Comparison of ENCODE assay signal across 9 cellular contexts in the genomic region with DNA sequence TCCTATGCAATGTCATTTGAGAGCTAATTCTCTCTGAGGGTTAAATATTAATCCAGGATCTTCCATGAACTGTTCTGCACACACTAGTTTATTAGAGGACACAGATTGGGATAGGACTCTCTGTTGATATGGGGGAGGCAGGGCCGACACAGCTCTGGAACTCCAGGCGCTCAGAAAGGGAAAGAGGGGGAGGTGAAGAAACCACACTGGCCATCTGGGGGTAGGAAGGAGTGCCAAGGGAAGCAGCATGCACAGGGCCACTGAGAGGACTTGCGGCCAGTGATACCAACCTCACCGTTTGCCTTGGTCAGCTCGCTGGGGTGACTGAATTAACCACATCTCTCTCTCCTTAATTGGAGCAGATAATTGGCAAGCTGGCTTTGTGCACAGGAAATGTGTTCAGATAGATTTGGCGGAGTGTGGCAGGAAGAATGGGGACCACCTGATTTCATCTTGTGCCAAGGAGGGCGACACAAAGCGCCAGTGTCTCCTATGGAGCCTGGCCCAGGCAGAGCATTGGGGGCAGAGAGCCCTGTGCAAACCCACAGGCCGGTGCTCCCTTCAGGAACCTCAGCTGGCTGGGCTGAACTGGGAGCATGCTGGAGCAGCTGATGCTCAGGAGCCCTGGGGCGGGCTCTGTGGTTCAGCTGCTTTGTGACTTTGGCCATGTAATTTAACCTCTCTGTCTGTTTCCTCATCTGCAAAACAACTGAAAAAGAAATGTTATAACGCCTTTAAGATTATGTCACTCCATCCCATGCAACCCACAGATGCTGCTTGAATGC. TPM values are rescaled to one million over a fixed set of nuclear protein-coding genes. Genes with fewer than 3 reads are reported as not detected.
DNase-seq lines count a peak whose midpoint lies in the region; ATAC-seq and TF ChIP-seq lines count a peak whose summit lies in the region.
"Had no signal": no experiment of that assay in that cellular context is flagged by ENCODE, and none has a peak within 500 bp of the region (broad histone marks: within the 10 kb centered on the region; RNA-seq: fewer than 3 reads in every experiment).

No MANE protein-coding gene starts in this region.

- peaks cover 35% of the 10 kb centered on the region for H3K4me1 Mint-ChIP-seq in CD4-positive, alpha-beta T cell (ENCODE audit: low read depth)

- CTCF ChIA-PET in CD4-positive, alpha-beta T cell (lab: Charles Lee), result interaction anchor here (1.0 kb wide), 1 partner anchor 9 kb away, joined by 3 read pairs; no protein-coding TSS in a partner anchor

- H3K27me3 ChIP-seq in CD4-positive, alpha-beta T cell (ENCODE audit: control insufficient read depth, insufficient read depth, low read length), result no peaks in the 10 kb centered on the region

- DNase-seq in CD4-positive, alpha-beta T cell, result no peak
- DNase-seq in KBM-7 (peak; percentile 79), cerebellum (ENCODE audit: low spot score) (peak; percentile 95), mucosa of descending colon (no peak), NCI-H510A treated with DMSO at 0.1 percent for 48 hours (lab: John Stamatoyannopoulos, UW) (no peak)
- no peak for DNase-seq in effector CD4-positive, alpha-beta T cell

- peak overlapping the region; percentile 7 for H3K27ac Mint-ChIP-seq in CD4-positive, alpha-beta T cell

- ATAC-seq in CD4-positive, alpha-beta T cell (ENCODE audit: poor library complexity), result no peak
- ATAC-seq in mucosa of descending colon (peak; percentile 63), HG02840 (IDR thresholded peaks at IDR 0.05; ENCODE audit: low FRiP score, unreplicated experiment) (no peak), GM18498 (IDR thresholded peaks at IDR 0.05; ENCODE audit: unreplicated experiment) (no peak)

- no peaks in the 10 kb centered on the region for H3K27me3 Mint-ChIP-seq in CD4-positive, alpha-beta T cell

- H3K4me3 ChIP-seq in mucosa of descending colon, result no peak overlapping the region
- H3K4me3 ChIP-seq: HAP-1 had no signal

- H3K9me3 ChIP-seq in CD4-positive, alpha-beta T cell (ENCODE audit: control insufficient read depth, low read length), result no peaks in the 10 kb centered on the region
- no peaks in the 10 kb centered on the region for H3K9me3 ChIP-seq in mucosa of descending colon
- H3K9me3 ChIP-seq: HAP-1 had no signal

- H3K36me3 Mint-ChIP-seq in CD4-positive, alpha-beta T cell (ENCODE audit: low read depth), result no peaks in the 10 kb centered on the region

- no peaks in the 10 kb centered on the region for H3K9me3 Mint-ChIP-seq in CD4-positive, alpha-beta T cell

- intact Hi-C loops in CD4-positive, alpha-beta T cell (cut with DNase I, micrococcal nuclease), result no loop called here
- intact Hi-C loops in mucosa of descending colon (cut with DNase I, micrococcal nuclease), result no loop called here

- in situ Hi-C loops in KBM-7 (cut with MboI; ENCODE audit: low pct_unique_long_range_greater_than_20kb, low sequenced_read_pairs), result no loop called here

- H3K36me3 ChIP-seq in mucosa of descending colon (ENCODE audit: low read depth), result no peaks in the 10 kb centered on the region
- H3K36me3 ChIP-seq: HAP-1 had no signal

- H3K4me1 ChIP-seq in mucosa of descending colon (ENCODE audit: low read depth), result no peaks in the 10 kb centered on the region

- H3K27ac ChIP-seq in CD4-positive, alpha-beta T cell (ENCODE audit: low read depth, low read length), result no peak overlapping the region

- TF ChIP-seq CTCF in CD4-positive, alpha-beta T cell (IDR thresholded peaks at IDR 0.05), result no peak
- TF ChIP-seq CTCF in mucosa of descending colon (IDR thresholded peaks at IDR 0.05), result no peak

- POLR2A ChIA-PET in CD4-positive, alpha-beta T cell (lab: Charles Lee), result interaction anchor here (1.2 kb wide), 1 partner anchor 508 kb away, joined by 3 read pairs; no protein-coding TSS in a partner anchor

- peak overlapping the region; percentile 5 for H3K4me3 Mint-ChIP-seq in CD4-positive, alpha-beta T cell

RNA-seq across cellular contexts. Expression of gene PPP1R21, which starts 25.4 kb away (rescaled TPM):
- 10 to 100 TPM; 18.7 to 22.8 TPM for total RNA-seq in CD4-positive, alpha-beta T cell
- total RNA-seq in cerebellum (35.0 TPM), mucosa of descending colon (10 to 100 TPM; 19.3 to 30.1 (median 23.7) TPM)

Comparison
In these comparisons a context has a peak if more than half of its experiments do, and no peak if none do; other contexts are left out.
1. DNase-seq: peak in KBM-7 (single experiment) and cerebellum (single experiment); none in CD4-positive, alpha-beta T cell (0 of 10), mucosa of descending colon (0 of 3), NCI-H510A treated with DMSO at 0.1 percent for 48 hours (single experiment) and effector CD4-positive, alpha-beta T cell (single experiment).